1 cellular context compared by ENCODE assay signal in the genomic region with DNA sequence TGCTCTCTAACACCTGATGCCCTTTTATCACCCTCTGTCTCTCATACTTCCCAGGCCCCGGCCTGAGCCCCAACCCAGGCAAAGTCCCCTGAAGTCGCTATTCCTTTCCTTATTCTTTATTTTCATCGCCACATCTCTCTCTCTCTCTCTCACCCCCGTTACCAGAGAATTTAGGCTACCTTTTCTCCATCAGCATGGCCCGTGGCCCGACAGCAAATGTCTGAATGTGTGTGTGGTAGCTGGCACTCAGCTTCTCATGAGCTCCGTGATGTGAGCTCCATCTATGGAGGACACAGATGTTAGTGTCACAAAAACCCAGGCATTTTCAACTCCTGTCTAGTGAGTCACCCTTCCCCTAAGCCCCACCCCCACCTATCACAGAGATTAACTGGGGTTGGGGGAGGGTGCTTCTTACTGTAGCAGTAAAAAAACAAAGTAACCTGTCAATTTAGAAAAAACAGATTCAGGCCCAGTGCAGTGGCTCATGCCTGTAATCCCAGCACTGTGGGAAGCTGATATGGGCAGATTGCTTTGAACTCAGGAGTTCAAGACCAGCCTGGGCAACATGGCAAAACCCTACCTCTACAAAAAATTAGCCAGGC.
TF ChIP-seq lines count a peak whose summit lies in the region.

No MANE protein-coding gene starts in this region.

TF ChIP-seq in GM12878, 131 proteins besides CTCF, POLR2A, EP300 and RAD21 (continued from another document):
- TF ChIP-seq E2F8 (IDR thresholded peaks at IDR 0.05; ENCODE audit: low read depth, partially characterized antibody) (no peak), BCL3 (IDR thresholded peaks at IDR 0.05; ENCODE audit: borderline replicate concordance, insufficient read depth, low read depth, low read length, poor library complexity, severe bottlenecking) (no peak), STAT1 (conservative IDR thresholded peaks at IDR 0.05) (no peak), SMAD1 (IDR thresholded peaks at IDR 0.05; ENCODE audit: low read depth, partially characterized antibody) (peak; percentile 76), JUNB (IDR thresholded peaks at IDR 0.05) (peak; percentile 70), IRF4 (IDR thresholded peaks at IDR 0.05; ENCODE audit: low read depth, low read length) (no peak), EZH2 (IDR thresholded peaks at IDR 0.05; ENCODE audit: borderline replicate concordance, control insufficient read depth, low read depth, low read length) (no peak), ZNF217 (IDR thresholded peaks at IDR 0.05) (no peak), ZBTB33 (IDR thresholded peaks at IDR 0.05) (no peak), ATF2 (IDR thresholded peaks at IDR 0.05; ENCODE audit: low read length) (peak; percentile 79)
- TF ChIP-seq, protein P1, sequence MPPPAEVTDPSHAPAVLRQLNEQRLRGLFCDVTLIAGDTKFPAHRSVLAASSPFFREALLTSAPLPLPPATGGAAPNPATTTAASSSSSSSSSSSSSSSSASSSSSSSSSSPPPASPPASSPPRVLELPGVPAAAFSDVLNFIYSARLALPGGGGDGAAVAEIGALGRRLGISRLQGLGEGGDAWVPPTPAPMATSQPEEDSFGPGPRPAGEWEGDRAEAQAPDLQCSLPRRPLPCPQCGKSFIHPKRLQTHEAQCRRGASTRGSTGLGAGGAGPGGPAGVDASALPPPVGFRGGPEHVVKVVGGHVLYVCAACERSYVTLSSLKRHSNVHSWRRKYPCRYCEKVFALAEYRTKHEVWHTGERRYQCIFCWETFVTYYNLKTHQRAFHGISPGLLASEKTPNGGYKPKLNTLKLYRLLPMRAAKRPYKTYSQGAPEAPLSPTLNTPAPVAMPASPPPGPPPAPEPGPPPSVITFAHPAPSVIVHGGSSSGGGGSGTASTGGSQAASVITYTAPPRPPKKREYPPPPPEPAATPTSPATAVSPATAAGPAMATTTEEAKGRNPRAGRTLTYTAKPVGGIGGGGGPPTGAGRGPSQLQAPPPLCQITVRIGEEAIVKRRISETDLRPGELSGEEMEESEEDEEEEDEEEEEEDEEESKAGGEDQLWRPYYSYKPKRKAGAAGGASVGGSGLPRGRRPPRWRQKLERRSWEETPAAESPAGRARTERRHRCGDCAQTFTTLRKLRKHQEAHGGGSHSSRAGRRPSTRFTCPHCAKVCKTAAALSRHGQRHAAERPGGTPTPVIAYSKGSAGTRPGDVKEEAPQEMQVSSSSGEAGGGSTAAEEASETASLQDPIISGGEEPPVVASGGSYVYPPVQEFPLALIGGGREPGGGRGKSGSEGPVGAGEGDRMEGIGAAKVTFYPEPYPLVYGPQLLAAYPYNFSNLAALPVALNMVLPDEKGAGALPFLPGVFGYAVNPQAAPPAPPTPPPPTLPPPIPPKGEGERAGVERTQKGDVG (CRISPR knock-in tag; IDR thresholded peaks at IDR 0.05): no peak
TF ChIP-seq in GM12878: peak in this region for 42.
